ENCODE assay signal across 8 cellular contexts in the genomic region with DNA sequence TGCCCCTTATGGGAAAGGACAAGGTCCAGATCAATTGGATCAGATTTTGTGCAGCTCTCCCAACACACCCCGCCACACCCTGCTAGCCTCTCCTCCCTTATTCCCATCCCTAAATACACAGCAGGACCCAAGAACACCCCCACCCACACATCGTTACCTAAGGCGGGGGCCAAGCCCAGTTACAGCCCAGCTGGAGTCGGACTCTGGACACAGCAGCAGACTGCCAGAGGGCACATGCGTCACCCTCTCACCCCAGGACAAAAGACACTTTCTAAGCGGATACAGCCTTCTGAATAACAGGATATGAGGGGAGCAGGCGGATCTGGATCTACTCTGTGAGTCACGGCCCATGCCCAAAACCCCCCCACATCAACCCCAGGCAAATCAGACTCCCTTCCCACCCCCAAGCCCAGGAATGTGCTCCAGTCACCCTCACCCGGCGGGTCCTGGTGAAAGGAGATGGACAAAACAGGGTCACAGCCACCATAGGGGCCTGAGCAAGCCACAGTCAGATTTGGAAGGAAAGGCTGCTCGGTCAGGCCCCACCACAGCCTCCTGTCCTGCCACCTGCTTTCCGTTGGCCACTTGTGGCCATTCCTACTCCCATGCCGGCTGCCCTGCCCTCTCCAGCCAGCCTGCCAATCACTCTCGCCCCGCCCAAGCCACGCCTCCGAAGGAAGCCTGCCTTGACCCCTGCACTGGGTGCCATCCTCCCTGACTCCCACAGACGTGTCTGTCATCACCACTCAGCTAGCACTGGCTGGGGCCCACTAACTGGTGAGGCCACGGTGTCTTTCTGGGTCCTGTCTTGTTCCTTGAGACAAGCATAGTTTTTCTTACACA. TPM values are rescaled to one million over a fixed set of nuclear protein-coding genes. Genes with fewer than 3 reads are reported as not detected.
A peak's percentile ranks its signal among the peaks of the same experiment; 100 is the strongest.
DNase-seq lines count a peak whose midpoint lies in the region; ATAC-seq and TF ChIP-seq lines count a peak whose summit lies in the region.

No MANE protein-coding gene starts in this region.

- H3K27me3 ChIP-seq in HUES64 (ENCODE audit: insufficient read depth, low read length) (no peaks in the 10 kb centered on the region), brain microvascular endothelial cell (replicated peaks) (no peaks in the 10 kb centered on the region)

- peak overlapping the region; percentile 39; the same call in 1 of the 2 replicates for H3K9ac ChIP-seq in HUES64 (ENCODE audit: low read depth, low read length)

- WGBS in HUES64 = 25% methylated on average over 19 of the region's 19 CpGs

- H3K27ac ChIP-seq in HUES64 (ENCODE audit: low read depth, low read length) = peak overlapping the region; percentile 62
- peak overlapping the region; percentile 78 for H3K27ac ChIP-seq in brain microvascular endothelial cell

- in situ Hi-C loops in brain microvascular endothelial cell (cut with HindIII; ENCODE audit: low pct_ligation_motif_present, low sequenced_read_pairs) = no loop called here

- peak overlapping the region; percentile 15 for H3K4me3 ChIP-seq in HUES64 (ENCODE audit: low read length)
- H3K4me3 ChIP-seq in brain microvascular endothelial cell (ENCODE audit: low read depth, low read length) = peak overlapping the region; percentile 56
- H3K4me3 ChIP-seq in iPS-18c (ENCODE audit: insufficient read depth, low read depth, low read length) = peak overlapping the region; percentile 28; the same call in 1 of the 2 replicates
- H3K4me3 ChIP-seq in skeletal muscle cell (ENCODE audit: low read depth, low read length) = peak overlapping the region; percentile 38

- DNase-seq in brain microvascular endothelial cell (peak; percentile 92), skeletal muscle cell (ENCODE audit: low read depth) (peak; percentile 61), NCI-H2171 (lab: John Stamatoyannopoulos, UW) (no peak), DMS53 (lab: John Stamatoyannopoulos, UW) (no peak)

- H3K4me1 ChIP-seq in HUES64 (ENCODE audit: insufficient read depth, low read length) = peaks cover 43% of the 10 kb centered on the region

- ATAC-seq in HG03439 (IDR thresholded peaks at IDR 0.05; ENCODE audit: unreplicated experiment) (no peak), GM19351 (IDR thresholded peaks at IDR 0.05; ENCODE audit: unreplicated experiment) (no peak)

- H3K9me3 ChIP-seq in HUES64 (ENCODE audit: insufficient read depth, low read depth, low read length) (no peaks in the 10 kb centered on the region), iPS-18c (ENCODE audit: control insufficient read depth, insufficient read depth, low read length) (no peaks in the 10 kb centered on the region)

- H3K36me3 ChIP-seq in HUES64 (ENCODE audit: insufficient read depth, low read length) (no peaks in the 10 kb centered on the region), brain microvascular endothelial cell (replicated peaks) (peaks cover 9% of the 10 kb centered on the region)

- TF ChIP-seq CTCF in brain microvascular endothelial cell (IDR thresholded peaks at IDR 0.05; ENCODE audit: low read depth, low read length, missing control alignments) = no peak

RNA-seq across cellular contexts. Expression of a gene that starts 4.0 kb away (rescaled TPM):
- 17.2 TPM for polyA plus RNA-seq in HUES64 (2013, experiment 1 of 2)
- polyA plus RNA-seq in HUES64 (2013, experiment 2 of 2) = 21.2 TPM

RNA-seq across cellular contexts. Expression of a gene that starts 7.2 kb away (rescaled TPM):
- polyA plus RNA-seq in HUES64 (2013, experiment 1 of 2) = 0.55 TPM
- polyA plus RNA-seq in HUES64 (2013, experiment 2 of 2) = 0.57 TPM

RNA-seq across cellular contexts. Expression of a gene that starts 18.3 kb away (rescaled TPM):
- 85.9 TPM for polyA plus RNA-seq in HUES64 (2013, experiment 1 of 2)
- polyA plus RNA-seq in HUES64 (2013, experiment 2 of 2) = 111 TPM

RNA-seq across cellular contexts. Expression of a gene that starts 19.3 kb away (rescaled TPM):
- 1.5 TPM for polyA plus RNA-seq in HUES64 (2013, experiment 1 of 2)
- polyA plus RNA-seq in HUES64 (2013, experiment 2 of 2) = 1.1 TPM

RNA-seq across cellular contexts. Expression of a gene that starts 24.9 kb away (rescaled TPM):
- polyA plus RNA-seq in HUES64 (2013, experiment 1 of 2) = 86.5 TPM
- polyA plus RNA-seq in HUES64 (2013, experiment 2 of 2) = 91.9 TPM

Comparison
In these comparisons a context has a peak if more than half of its experiments do, and no peak if none do; other contexts are left out.
1. DNase-seq: peak in brain microvascular endothelial cell (single experiment) and skeletal muscle cell (single experiment); none in NCI-H2171 (single experiment) and DMS53 (single experiment).
2. Peak in every context shown above with its lines, with median percentiles within 50 percentile points of each other: H3K4me3 ChIP-seq.